ENCODE assay signal across 1 cellular context in genomic region chr20:34216382-34216742, GRCh38.
TF ChIP-seq lines count a peak whose summit lies in the region.

No MANE protein-coding gene starts in this region.

TF ChIP-seq in HepG2, 621 proteins besides CTCF, POLR2A, EP300 and RAD21 (continued from another document):
- TF ChIP-seq ZNF775 (CRISPR knock-in tag; IDR thresholded peaks at IDR 0.05; ENCODE audit: borderline replicate concordance) (no peak), POLR2AphosphoS5 (IDR thresholded peaks at IDR 0.05; ENCODE audit: low read depth, low read length) (no peak), TBL1XR1 (IDR thresholded peaks at IDR 0.05; ENCODE audit: borderline replicate concordance, low read length, partially characterized antibody) (no peak), CEBPZ (IDR thresholded peaks at IDR 0.05; ENCODE audit: low read length) (no peak), PLSCR1 (CRISPR knock-in tag; IDR thresholded peaks at IDR 0.05; ENCODE audit: borderline replicate concordance) (no peak), ZNF816 (CRISPR knock-in tag; IDR thresholded peaks at IDR 0.05; ENCODE audit: borderline replicate concordance) (no peak), HOXA5 (CRISPR knock-in tag; IDR thresholded peaks at IDR 0.05) (no peak; the same call in 1 of the 2 replicates), ETV6 (CRISPR knock-in tag; conservative IDR thresholded peaks at IDR 0.05) (no peak), NR2F1 (CRISPR knock-in tag; IDR thresholded peaks at IDR 0.05) (no peak), UBTF (CRISPR knock-in tag; IDR thresholded peaks at IDR 0.05) (no peak), ZNF547 (CRISPR knock-in tag; IDR thresholded peaks at IDR 0.05) (no peak), ZFP37 (CRISPR knock-in tag; IDR thresholded peaks at IDR 0.05; ENCODE audit: borderline replicate concordance) (no peak), GABPA (IDR thresholded peaks at IDR 0.05; ENCODE audit: low read depth, low read length) (no peak), GABPA (CRISPR knock-in tag; IDR thresholded peaks at IDR 0.05; ENCODE audit: low read depth) (no peak), ZNF362 (CRISPR knock-in tag; IDR thresholded peaks at IDR 0.05; ENCODE audit: borderline replicate concordance) (no peak), KAT7 (CRISPR knock-in tag; IDR thresholded peaks at IDR 0.05; ENCODE audit: borderline replicate concordance) (no peak), ZNF263 (CRISPR knock-in tag; IDR thresholded peaks at IDR 0.05) (no peak), KDM2A (CRISPR knock-in tag; IDR thresholded peaks at IDR 0.05; ENCODE audit: borderline replicate concordance, low read depth) (no peak), RBM39 (IDR thresholded peaks at IDR 0.05; ENCODE audit: low read depth, low read length, poor library complexity, severe bottlenecking) (peak; percentile 8), MED8 (CRISPR knock-in tag; IDR thresholded peaks at IDR 0.05; ENCODE audit: insufficient replicate concordance) (no peak), ISL2 (CRISPR knock-in tag; IDR thresholded peaks at IDR 0.05) (0 out of 2 replicates have a peak, but pooled peaks have one; percentile 1), TFAP4 (IDR thresholded peaks at IDR 0.05; ENCODE audit: borderline replicate concordance, low read depth) (0 out of 2 replicates have a peak, but pooled peaks have one; percentile 1), THRA (CRISPR knock-in tag; IDR thresholded peaks at IDR 0.05; ENCODE audit: borderline replicate concordance) (no peak), KMT2B (CRISPR knock-in tag; IDR thresholded peaks at IDR 0.05) (no peak), ZBTB21 (CRISPR knock-in tag; IDR thresholded peaks at IDR 0.05) (no peak), ZNF276 (CRISPR knock-in tag; IDR thresholded peaks at IDR 0.05; ENCODE audit: low read depth) (no peak), FOSL1 (CRISPR knock-in tag; IDR thresholded peaks at IDR 0.05; ENCODE audit: borderline replicate concordance) (0 out of 2 replicates have a peak, but pooled peaks have one; percentile 28), ZNF33B (CRISPR knock-in tag; IDR thresholded peaks at IDR 0.05) (no peak), NCOA2 (CRISPR knock-in tag; IDR thresholded peaks at IDR 0.05) (no peak), ZNF317 (CRISPR knock-in tag; IDR thresholded peaks at IDR 0.05) (no peak), HIC2 (CRISPR knock-in tag; IDR thresholded peaks at IDR 0.05; ENCODE audit: low read depth) (no peak), MXD4 (CRISPR knock-in tag; IDR thresholded peaks at IDR 0.05) (0 out of 2 replicates have a peak, but pooled peaks have one; percentile 3), SAFB2 (CRISPR knock-in tag; IDR thresholded peaks at IDR 0.05; ENCODE audit: borderline replicate concordance, low read depth) (no peak), GATAD2A (CRISPR knock-in tag; IDR thresholded peaks at IDR 0.05) (no peak), KDM5B (CRISPR knock-in tag; IDR thresholded peaks at IDR 0.05; ENCODE audit: borderline replicate concordance) (no peak), ZNF205 (CRISPR knock-in tag; IDR thresholded peaks at IDR 0.05) (no peak), ZNF552 (CRISPR knock-in tag; IDR thresholded peaks at IDR 0.05; ENCODE audit: borderline replicate concordance) (no peak), ZFYVE20 (CRISPR knock-in tag; IDR thresholded peaks at IDR 0.05; ENCODE audit: borderline replicate concordance, low read depth) (no peak), FOXC1 (CRISPR knock-in tag; IDR thresholded peaks at IDR 0.05; ENCODE audit: borderline replicate concordance) (no peak), CBX2 (IDR thresholded peaks at IDR 0.05; ENCODE audit: low read depth, low read length) (peak; percentile 98), CBX2 (CRISPR knock-in tag; IDR thresholded peaks at IDR 0.05; ENCODE audit: low read depth) (no peak), ZSCAN20 (CRISPR knock-in tag; IDR thresholded peaks at IDR 0.05; ENCODE audit: borderline replicate concordance) (0 out of 2 replicates have a peak, but pooled peaks have one; percentile 43)
TF ChIP-seq in HepG2: peak in this region for 9.
